Comparison of ENCODE assay signal across 15 cellular contexts in the genomic region with DNA sequence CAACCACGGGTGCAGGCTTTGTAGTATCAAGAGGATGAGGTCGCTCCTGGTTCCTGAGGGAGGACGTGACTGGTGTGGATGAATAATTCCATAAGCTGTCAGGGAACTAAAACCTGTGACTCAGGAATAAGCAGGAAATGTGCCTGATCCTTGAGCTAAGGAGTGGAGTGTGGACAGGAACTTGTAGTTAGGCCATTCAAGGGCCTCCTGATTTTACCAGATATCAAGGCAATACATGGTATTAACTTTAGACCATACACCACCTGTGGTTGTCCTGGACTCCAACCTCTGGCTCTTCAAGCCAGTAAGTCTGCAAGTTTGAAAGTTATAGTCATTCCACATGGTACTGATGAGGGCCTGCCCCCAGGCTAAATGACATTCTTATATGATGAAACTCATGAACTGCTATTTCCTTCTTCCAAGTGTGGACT.
DNase-seq lines count a peak whose midpoint lies in the region; ATAC-seq and TF ChIP-seq lines count a peak whose summit lies in the region.
"Had no signal": no experiment of that assay in that cellular context is flagged by ENCODE, and none has a peak within 500 bp of the region (broad histone marks: within the 10 kb centered on the region; RNA-seq: fewer than 3 reads in every experiment).

No MANE protein-coding gene starts in this region.

- H3K9me3 Mint-ChIP-seq in activated T-cell treated with anti-CD3 and anti-CD28 coated beads, Interleukin-2, amount 50 U/mL, for 24 hours = peaks cover 4% of the 10 kb centered on the region

- DNase-seq in AG08395 (ENCODE audit: low spot score) (peak; percentile 73), HPDE6-E6E7 (ENCODE audit: extremely low spot score) (peak; percentile 60), amniotic stem cell (lab: John Stamatoyannopoulos, UW) (peak; percentile 77), foreskin fibroblast (peak; percentile 80 to 93), SIG-M5 (lab: John Stamatoyannopoulos, UW) (no peak)
- DNase-seq in activated CD8-positive, alpha-beta memory T cell treated with anti-CD3 and anti-CD28 coated beads for 24 hours = no peak
- no peak for DNase-seq in activated T-cell treated with anti-CD3 and anti-CD28 coated beads, Interleukin-2, amount 50 U/mL, for 24 hours
- DNase-seq: activated CD4-positive, CD25-positive, alpha-beta regulatory T cell treated with anti-CD3 and anti-CD28 coated beads, Interleukin-2, amount 50 U/mL, for 72 hours; activated T-cell treated with anti-CD3 and anti-CD28 coated beads, Interleukin-2, amount 50 U/mL, for 1 hour; amygdala; BE2C; kidney glomerular epithelial cell; posterior cingulate gyrus had no signal

- H3K36me3 Mint-ChIP-seq in activated T-cell treated with anti-CD3 and anti-CD28 coated beads, Interleukin-2, amount 50 U/mL, for 24 hours (ENCODE audit: low read depth) = peaks cover 34% of the 10 kb centered on the region

- H3K4me3 ChIP-seq in foreskin fibroblast (ENCODE audit: low read depth in 1 of 2, low read length in 2 of 2) = no peak overlapping the region
- H3K4me3 ChIP-seq: tibial nerve had no signal

- no peaks in the 10 kb centered on the region for H3K4me1 Mint-ChIP-seq in activated T-cell treated with anti-CD3 and anti-CD28 coated beads, Interleukin-2, amount 50 U/mL, for 24 hours (ENCODE audit: low read depth)

- no peak for TF ChIP-seq CTCF in foreskin fibroblast (IDR thresholded peaks at IDR 0.05; ENCODE audit: low read depth, low read length)

- ATAC-seq in HG03460 (IDR thresholded peaks at IDR 0.05; ENCODE audit: unreplicated experiment) = no peak

- H3K27ac Mint-ChIP-seq in activated T-cell treated with anti-CD3 and anti-CD28 coated beads, Interleukin-2, amount 50 U/mL, for 24 hours = no peak overlapping the region

- no peak overlapping the region for H3K4me3 Mint-ChIP-seq in activated T-cell treated with anti-CD3 and anti-CD28 coated beads, Interleukin-2, amount 50 U/mL, for 24 hours

- no peaks in the 10 kb centered on the region for H3K27me3 Mint-ChIP-seq in activated T-cell treated with anti-CD3 and anti-CD28 coated beads, Interleukin-2, amount 50 U/mL, for 24 hours

Comparison
In these comparisons a context has a peak if more than half of its experiments do, and no peak if none do; other contexts are left out.
1. DNase-seq: peak in AG08395 (single experiment), HPDE6-E6E7 (single experiment), amniotic stem cell (single experiment) and foreskin fibroblast (2 of 2); none in activated CD8-positive, alpha-beta memory T cell treated with anti-CD3 and anti-CD28 coated beads for 24 hours (single experiment), SIG-M5 (single experiment) and activated T-cell treated with anti-CD3 and anti-CD28 coated beads, Interleukin-2, amount 50 U/mL, for 24 hours (single experiment).